23 cellular contexts compared by ENCODE assay signal in the genomic region with DNA sequence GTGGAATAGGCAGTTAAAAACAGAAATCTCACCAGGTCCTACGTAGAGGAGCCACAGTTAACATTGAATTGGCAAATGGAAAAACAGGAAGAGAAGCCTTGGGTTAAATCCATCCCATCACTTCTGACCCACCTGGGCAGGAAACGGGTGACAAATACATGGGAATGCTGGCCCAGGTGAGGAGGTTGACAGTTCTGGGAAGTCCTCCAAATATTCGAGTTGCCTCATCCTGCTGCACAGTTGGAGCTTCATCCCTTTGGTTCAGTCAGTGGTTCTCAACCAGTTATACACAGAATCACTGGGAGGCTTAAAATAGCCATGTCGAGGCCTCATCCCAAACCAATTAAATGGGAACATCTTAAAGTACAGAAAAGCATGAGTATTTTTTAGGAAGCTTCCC. TPM values are rescaled to one million over a fixed set of nuclear protein-coding genes. Genes with fewer than 3 reads are reported as not detected.
DNase-seq lines count a peak whose midpoint lies in the region; ATAC-seq, FAIRE-seq and TF ChIP-seq lines count a peak whose summit lies in the region.
"Had no signal": no experiment of that assay in that cellular context is flagged by ENCODE, and none has a peak within 500 bp of the region (broad histone marks: within the 10 kb centered on the region; RNA-seq: fewer than 3 reads in every experiment).

No MANE protein-coding gene starts in this region.

- H3K36me3 Mint-ChIP-seq in T-helper 17 cell (ENCODE audit: low read depth), result peaks cover 2% of the 10 kb centered on the region
- H3K36me3 Mint-ChIP-seq in type B pancreatic cell, result no peaks in the 10 kb centered on the region
- H3K36me3 Mint-ChIP-seq: brain had no signal

- CTCF ChIA-PET in HepG2 (lab: Yijun Ruan, JAX; ENCODE audit: low intra/inter-chr PET ratio, low total read pairs), result no interaction called here

- BruUV-seq in HepG2 (replicated peaks; lab: Mats Ljungman, UMichigan), result no TSS peak

- H4K20me1 ChIP-seq in HepG2 (ENCODE audit: insufficient read depth, low read length), result no peaks in the 10 kb centered on the region

- H3K4me3 Mint-ChIP-seq in T-helper 17 cell (no peak overlapping the region), type B pancreatic cell (no peak overlapping the region)
- H3K4me3 Mint-ChIP-seq: activated naive CD4-positive, alpha-beta T cell treated with anti-CD3 and anti-CD28 coated beads, Interleukin-2, amount 50 U/mL, for 24 hours; activated T-cell treated with anti-CD3 and anti-CD28 coated beads, Interleukin-2, amount 50 U/mL, for 24 hours; brain; CD4-positive, CD25-positive, alpha-beta regulatory T cell; effector memory CD8-positive, alpha-beta T cell; immature natural killer cell had no signal

- TF ChIP-seq POLR2A in right lobe of liver (IDR thresholded peaks at IDR 0.05), result no peak
- no peak for TF ChIP-seq POLR2A in HepG2 (IDR thresholded peaks at IDR 0.05; ENCODE audit: insufficient read depth in 1 of 2, low read depth in 2 of 2, low read length in 2 of 2)

- TF ChIP-seq EP300 in HepG2 (IDR thresholded peaks at IDR 0.05; ENCODE audit: low read depth in 2 of 2, low read length in 2 of 2) (no peak), HepG2 (CRISPR knock-in tag; IDR thresholded peaks at IDR 0.05; ENCODE audit: borderline replicate concordance) (no peak)

- H3K4me3 ChIP-seq in right lobe of liver (no peak overlapping the region), HepG2 (replicated peaks in 1 of 3; ENCODE audit: insufficient read depth in 1 of 3, low read depth in 2 of 3, low read length in 3 of 3) (no peak overlapping the region), pancreas (no peak overlapping the region)
- H3K4me3 ChIP-seq: A549, skin epidermis, thyroid gland had no signal

- in situ Hi-C loops in HepG2 (cut with HindIII; ENCODE audit: extremely low pct_ligation_motif_present, low pct_unique_long_range_greater_than_20kb), result no loop called here

- POLR2A ChIA-PET in HepG2 (lab: Yijun Ruan, JAX), result no interaction called here

- FAIRE-seq in HepG2 (lab: Jason Lieb, UNC) (no peak), pancreas (lab: Jason Lieb, UNC) (no peak)
- FAIRE-seq: A549, frontal cortex, TTC549 had no signal

- no peak overlapping the region for H2AFZ ChIP-seq in HepG2 (ENCODE audit: low read length)

- peaks cover 6% of the 10 kb centered on the region for H3K9me3 Mint-ChIP-seq in type B pancreatic cell
- H3K9me3 Mint-ChIP-seq: activated naive CD4-positive, alpha-beta T cell treated with anti-CD3 and anti-CD28 coated beads, Interleukin-2, amount 50 U/mL, for 24 hours; activated T-cell treated with anti-CD3 and anti-CD28 coated beads, Interleukin-2, amount 50 U/mL, for 24 hours; effector memory CD8-positive, alpha-beta T cell; immature natural killer cell had no signal

- H3K79me2 ChIP-seq in HepG2 (ENCODE audit: insufficient read depth, low read length), result no peaks in the 10 kb centered on the region

- ATAC-seq in right lobe of liver (peak; percentile 49 to 84 (median 70)), HepG2 (no peak), foreskin keratinocyte (peak; percentile 51), pancreas (peak; percentile 39 to 65 (median 54)), T-helper 17 cell (no peak), GM19397 (IDR thresholded peaks at IDR 0.05; ENCODE audit: unreplicated experiment) (no peak), HG03280 (IDR thresholded peaks at IDR 0.05; ENCODE audit: unreplicated experiment) (no peak)
- ATAC-seq: A549; effector memory CD8-positive, alpha-beta T cell had no signal

- H3K4me1 ChIP-seq in right lobe of liver, result no peaks in the 10 kb centered on the region
- no peaks in the 10 kb centered on the region for H3K4me1 ChIP-seq in HepG2 (ENCODE audit: insufficient read depth, low read length)
- H3K4me1 ChIP-seq in foreskin keratinocyte, result peaks cover 12% of the 10 kb centered on the region
- H3K4me1 ChIP-seq in pancreas, result peaks cover 55 to 69% (median 64%) of the 10 kb centered on the region in 3 donors

- WGBS in right lobe of liver (ENCODE audit: insufficient coverage, low coverage, low lambda C conversion rate, missing lambda C conversion rate), result 28% methylated on average over 4 of the region's 4 CpGs
- 20% methylated on average over 4 of the region's 4 CpGs for WGBS in HepG2 (ENCODE audit: low lambda C conversion rate)
- WGBS in pancreas, 2 donors, result 11 to 12% methylated on average over 4 of the region's 4 CpGs

- H3K9me3 ChIP-seq in right lobe of liver, result no peaks in the 10 kb centered on the region
- H3K9me3 ChIP-seq in HepG2 (ENCODE audit: low read length), result no peaks in the 10 kb centered on the region
- no peaks in the 10 kb centered on the region for H3K9me3 ChIP-seq in pancreas
- H3K9me3 ChIP-seq in T-helper 17 cell (ENCODE audit: control insufficient read depth, low read length, poor library complexity, severe bottlenecking), result no peaks in the 10 kb centered on the region
- H3K9me3 ChIP-seq: A549, neutrophil, thyroid gland had no signal

- no peaks in the 10 kb centered on the region for H3K27me3 ChIP-seq in right lobe of liver
- H3K27me3 ChIP-seq in HepG2 (ENCODE audit: control insufficient read depth in 1 of 2, insufficient read depth in 2 of 2, low read length in 2 of 2), result peaks cover under 1 to 37% of the 10 kb centered on the region in 2 experiments
- H3K27me3 ChIP-seq in foreskin keratinocyte, result no peaks in the 10 kb centered on the region
- H3K27me3 ChIP-seq in pancreas, result no peaks in the 10 kb centered on the region
- H3K27me3 ChIP-seq: thyroid gland had no signal

- no peaks in the 10 kb centered on the region for H3K36me3 ChIP-seq in right lobe of liver
- H3K36me3 ChIP-seq in HepG2 (replicated peaks in 1 of 2; ENCODE audit: control insufficient read depth in 1 of 2, insufficient read depth in 2 of 2, low read length in 2 of 2), result no peaks in the 10 kb centered on the region
- H3K36me3 ChIP-seq in pancreas, result no peaks in the 10 kb centered on the region
- H3K36me3 ChIP-seq: neutrophil, thyroid gland had no signal

- H3K9ac ChIP-seq in HepG2 (ENCODE audit: insufficient read depth, low read depth, low read length), result no peak overlapping the region

- DNase-seq in right lobe of liver (no peak), HepG2 (ENCODE audit: low spot score) (no peak), foreskin keratinocyte (peak; percentile 56 to 73), pancreas (peak in 3 of 6 donors; percentile 59 to 73 (median 68)), T-helper 17 cell (no peak), type B pancreatic cell (ENCODE audit: extremely low spot score, unreplicated experiment) (no peak)
- DNase-seq: activated CD4-positive, alpha-beta T cell treated with anti-CD3 and anti-CD28 coated beads, Interleukin-2, amount 50 U/mL, for 48 hours; activated T-cell treated with anti-CD3 and anti-CD28 coated beads, Interleukin-2, amount 50 U/mL, for 24 hours; CD4-positive, CD25-positive, alpha-beta regulatory T cell; effector memory CD8-positive, alpha-beta T cell; immature natural killer cell; NCI-H1930; NCI-H524 treated with DMSO at 0.1 percent for 48 hours; thyroid gland had no signal

- H3K4me2 ChIP-seq in HepG2 (ENCODE audit: low read depth, low read length), result no peak overlapping the region
- H3K4me2 ChIP-seq: A549 had no signal

- peaks cover 52% of the 10 kb centered on the region for H3K27me3 Mint-ChIP-seq in T-helper 17 cell
- H3K27me3 Mint-ChIP-seq in type B pancreatic cell, result peaks cover 6% of the 10 kb centered on the region
- H3K27me3 Mint-ChIP-seq: activated naive CD4-positive, alpha-beta T cell treated with anti-CD3 and anti-CD28 coated beads, Interleukin-2, amount 50 U/mL, for 24 hours had no signal

- intact Hi-C loops in right lobe of liver (cut with DNase I) (no loop called here), HepG2 (cut with micrococcal nuclease; ENCODE audit: unreplicated experiment) (no loop called here), pancreas (cut with DNase I) (no loop called here)

- H3K27ac Mint-ChIP-seq in T-helper 17 cell (no peak overlapping the region), type B pancreatic cell (no peak overlapping the region)
- H3K27ac Mint-ChIP-seq: activated naive CD4-positive, alpha-beta T cell treated with anti-CD3 and anti-CD28 coated beads, Interleukin-2, amount 50 U/mL, for 24 hours; activated T-cell treated with anti-CD3 and anti-CD28 coated beads, Interleukin-2, amount 50 U/mL, for 24 hours; brain; effector memory CD8-positive, alpha-beta T cell; immature natural killer cell had no signal

- H3K4me1 Mint-ChIP-seq in T-helper 17 cell (peaks cover 2% of the 10 kb centered on the region), type B pancreatic cell (ENCODE audit: unreplicated experiment) (peaks cover 6% of the 10 kb centered on the region)
- H3K4me1 Mint-ChIP-seq: brain had no signal

- TF ChIP-seq CTCF in right lobe of liver (IDR thresholded peaks at IDR 0.05), result no peak
- TF ChIP-seq CTCF in HepG2 (CRISPR knock-in tag; IDR thresholded peaks at IDR 0.05), result no peak
- no peak for TF ChIP-seq CTCF in foreskin keratinocyte (conservative IDR thresholded peaks at IDR 0.05)
- TF ChIP-seq CTCF in pancreas (IDR thresholded peaks at IDR 0.05), result no peak
- no peak for TF ChIP-seq CTCF in type B pancreatic cell (conservative IDR thresholded peaks at IDR 0.05)

- H3K27ac ChIP-seq in right lobe of liver, result no peak overlapping the region
- no peak overlapping the region for H3K27ac ChIP-seq in HepG2 (ENCODE audit: extremely low read length, insufficient read depth, low read length)
- H3K27ac ChIP-seq in foreskin keratinocyte, result no peak overlapping the region
- H3K27ac ChIP-seq in pancreas, result peak overlapping the region; percentile 56 to 92 (median 81)
- H3K27ac ChIP-seq: A549, neutrophil had no signal

- no peak for TF ChIP-seq RAD21 in HepG2 (CRISPR knock-in tag; IDR thresholded peaks at IDR 0.05)

RNA-seq across cellular contexts. Expression of a gene that starts 5.3 kb away (rescaled TPM):
- under 1 TPM in 4 of 6 experiments, not detected in 2; 0.24 to 0.65 (median 0.61) TPM for total RNA-seq in right lobe of liver
- total RNA-seq in HepG2 (2016; rRNA removed; fragmentation: Illumina TruSeq; extraction: Trizol), result 0.13 TPM in 1 of 2 replicates, not detected in the other
- total RNA-seq in HepG2 (2016; cell fraction: cytosol; rRNA removed; fragmentation: Illumina TruSeq; extraction: Trizol; ENCODE audit: low read depth), result not detected in 2 replicates
- not detected in 2 replicates for total RNA-seq in HepG2 (2016; cell fraction: insoluble cytoplasmic fraction; rRNA removed; fragmentation: Illumina TruSeq; extraction: Trizol)
- total RNA-seq in HepG2 (2016; cell fraction: membrane; rRNA removed; fragmentation: Illumina TruSeq; extraction: Trizol), result not detected in 2 replicates
- not detected in 2 replicates for total RNA-seq in HepG2 (2016; cell fraction: nucleus; rRNA removed; fragmentation: Illumina TruSeq; extraction: Trizol)
- polyA plus RNA-seq in HepG2 (2011; rRNA removed), result not detected in 2 replicates
- polyA plus RNA-seq in HepG2 (2011; cell fraction: cytosol; rRNA removed), result 0.03 TPM in 1 of 2 replicates, not detected in the other
- polyA plus RNA-seq in HepG2 (2011; cell fraction: nucleus; rRNA removed), result not detected in 2 replicates
- not detected in 2 replicates for polyA plus RNA-seq in HepG2 (2012)
- polyA plus RNA-seq in HepG2 (2016; cell fraction: cytosol; fragmentation: Illumina TruSeq; extraction: Trizol; ENCODE audit: low read depth), result not detected in 2 replicates
- polyA plus RNA-seq in HepG2 (2016; cell fraction: insoluble cytoplasmic fraction; fragmentation: Illumina TruSeq; extraction: Trizol; ENCODE audit: low read depth), result not detected in 2 replicates
- polyA plus RNA-seq in HepG2 (2016; cell fraction: membrane; fragmentation: Illumina TruSeq; extraction: Trizol; ENCODE audit: low read depth), result not detected in 2 replicates
- polyA plus RNA-seq in HepG2 (2016; cell fraction: nucleus; fragmentation: Illumina TruSeq; extraction: Trizol; ENCODE audit: insufficient read depth, low read depth), result not detected in 2 replicates
- polyA minus RNA-seq in HepG2 (2011; rRNA and poly(A)+ RNA removed; ENCODE audit: low replicate concordance), result 0.08 and 0.58 TPM in 2 replicates
- not detected in 2 replicates for polyA minus RNA-seq in HepG2 (2011; cell fraction: cytosol; rRNA and poly(A)+ RNA removed)
- not detected in 2 replicates for polyA minus RNA-seq in HepG2 (2011; cell fraction: nucleus; rRNA and poly(A)+ RNA removed)
- total RNA-seq in foreskin keratinocyte, result 2.9 and 3.5 TPM in 2 replicates
- polyA plus RNA-seq in foreskin keratinocyte, result 1.7 and 2.0 TPM in 2 replicates
- 10 to 100 TPM in 3 of 6 donors, 1 to 10 TPM in 3; 6.7 to 13.4 (median 9.7) TPM for total RNA-seq in pancreas
- polyA plus RNA-seq in pancreas, result 10 to 100 TPM in 1 of 2 donors, 1 to 10 TPM in 1; 5.4 to 10.0 TPM
- 1 to 10 TPM in 1 of 2 donors, under 1 TPM in 1; 0.15 to 6.2 TPM for total RNA-seq in T-helper 17 cell
- total RNA-seq in type B pancreatic cell (ENCODE audit: low replicate concordance), result 5.7 and 9.9 TPM in 2 replicates

Comparison
In these comparisons a context has a peak if more than half of its experiments do, and no peak if none do; other contexts are left out.
1. ATAC-seq: peak in right lobe of liver (4 of 4), foreskin keratinocyte (single experiment) and pancreas (4 of 4); none in HepG2 (single experiment), T-helper 17 cell (single experiment), GM19397 (single experiment) and HG03280 (single experiment).
2. DNase-seq: peak in foreskin keratinocyte (2 of 2); none in right lobe of liver (0 of 3), HepG2 (single experiment), T-helper 17 cell (0 of 3) and type B pancreatic cell (single experiment).
3. H3K27ac ChIP-seq: peak in pancreas (4 of 4); none in right lobe of liver (0 of 3), HepG2 (single experiment) and foreskin keratinocyte (single experiment).